ENCODE assay signal across 8 cellular contexts in genomic region chr10:72274730-72275350, GRCh38. TPM values are rescaled to one million over a fixed set of nuclear protein-coding genes. Genes with fewer than 3 reads are reported as not detected.
DNase-seq lines count a peak whose midpoint lies in the region; ATAC-seq and TF ChIP-seq lines count a peak whose summit lies in the region.

No MANE protein-coding gene starts in this region.

- TF ChIP-seq CTCF in Calu3 (IDR thresholded peaks at IDR 0.05; ENCODE audit: unreplicated experiment), result peak; percentile 73
- TF ChIP-seq CTCF in VCaP (conservative IDR thresholded peaks at IDR 0.05), result peak; percentile 63
- peak; percentile 83 for TF ChIP-seq CTCF in kidney epithelial cell (IDR thresholded peaks at IDR 0.05; ENCODE audit: insufficient read depth, low read length, poor library complexity, severe bottlenecking)

- no peaks in the 10 kb centered on the region for H3K9me3 Mint-ChIP-seq in Calu3 (ENCODE audit: low read depth, unreplicated experiment)

- H3K27me3 Mint-ChIP-seq in Calu3 (ENCODE audit: unreplicated experiment), result no peaks in the 10 kb centered on the region

- no peak for TF ChIP-seq EP300 in Ishikawa (IDR thresholded peaks at IDR 0.05; ENCODE audit: borderline replicate concordance)

- intact Hi-C loops in Calu3 (cut with micrococcal nuclease; ENCODE audit: unreplicated experiment), result no loop called here

- CTCF ChIA-PET in Calu3 (lab: Charles Lee), result interaction anchor here (0.9 to 4.9 kb wide), 14 partner anchors 12 to 101 kb away, joined by 3 to 34 read pairs (median 7); no protein-coding TSS in a partner anchor

- H3K27me3 ChIP-seq in kidney epithelial cell (ENCODE audit: control insufficient read depth, insufficient read depth, low read length), result no peaks in the 10 kb centered on the region

- H3K36me3 Mint-ChIP-seq in Calu3 (ENCODE audit: insufficient read depth, unreplicated experiment), result peaks cover 78% of the 10 kb centered on the region

- H3K4me3 Mint-ChIP-seq in Calu3 (ENCODE audit: low read depth, unreplicated experiment), result peak overlapping the region; percentile 95

- peak overlapping the region; percentile 99 for H3K27ac Mint-ChIP-seq in Calu3 (ENCODE audit: unreplicated experiment)

- peaks cover 67% of the 10 kb centered on the region for H3K4me1 Mint-ChIP-seq in Calu3 (ENCODE audit: low read depth, unreplicated experiment)

- no TSS peak for BruUV-seq in Calu3 (replicated peaks; lab: Mats Ljungman, UMichigan)

- DNase-seq in Calu3, result peak; percentile 90
- peak in 53 of 61 donors; percentile 16 to 81 (median 59) for DNase-seq in caudate nucleus (lab: John Stamatoyannopoulos, UW)
- no peak for DNase-seq in kidney epithelial cell (ENCODE audit: low read depth)
- peak in 2 of 3 donors; percentile 61 to 69 for DNase-seq in stimulated activated CD4-positive, alpha-beta T cell treated with anti-CD3 and anti-CD28 coated beads, Interleukin-12 subunit alpha, Interleukin-12 subunit beta, amount 100 ng/mL, for 48 hours (ENCODE audit: low read depth in 2 of 3, low spot score in 1 of 3)
- no peak for DNase-seq in cortex of kidney (lab: John Stamatoyannopoulos, UW)

- H3K27ac ChIP-seq in VCaP, result peak overlapping the region; percentile 98
- H3K27ac ChIP-seq in caudate nucleus (ENCODE audit: low read depth, low read length), result peak overlapping the region; percentile 99

- ATAC-seq in GM18870 (IDR thresholded peaks at IDR 0.05; ENCODE audit: unreplicated experiment), result no peak

- peak; percentile 40; the same call in 1 of the 2 replicates for TF ChIP-seq RAD21 in Ishikawa (IDR thresholded peaks at IDR 0.05; ENCODE audit: low read depth)

- H3K4me3 ChIP-seq in kidney epithelial cell (ENCODE audit: low read depth, low read length), result peak overlapping the region; percentile 86

- peaks cover 6% of the 10 kb centered on the region for H3K36me3 ChIP-seq in kidney epithelial cell (ENCODE audit: control insufficient read depth, insufficient read depth, low read length)

TF ChIP-seq in Ishikawa, 13 proteins besides CTCF, POLR2A, EP300 and RAD21:
- no peak for TF ChIP-seq REST (IDR thresholded peaks at IDR 0.05; ENCODE audit: low read depth)
- no peak for TF ChIP-seq TEAD4 (IDR thresholded peaks at IDR 0.05)
- 0 out of 2 replicates have a peak, but pooled peaks have one; percentile 1 for TF ChIP-seq NFIC (IDR thresholded peaks at IDR 0.05)
- no peak for TF ChIP-seq FOXM1 (IDR thresholded peaks at IDR 0.05; ENCODE audit: borderline replicate concordance, low read depth)
- TF ChIP-seq TAF1 (IDR thresholded peaks at IDR 0.05; ENCODE audit: low read depth), result no peak
- no peak for TF ChIP-seq CREB1 (IDR thresholded peaks at IDR 0.05; ENCODE audit: low read depth)
- TF ChIP-seq CEBPB (IDR thresholded peaks at IDR 0.05), result no peak
- no peak for TF ChIP-seq TCF12 (IDR thresholded peaks at IDR 0.05; ENCODE audit: low read depth)
- TF ChIP-seq EGR1 (IDR thresholded peaks at IDR 0.05), result no peak

RNA-seq across cellular contexts. Expression of gene DDIT4, which starts 1.1 kb away (rescaled TPM):
- total RNA-seq in Calu3 (2022) (294 and 326 TPM in 2 replicates), kidney epithelial cell (278 and 280 TPM in 2 replicates)

RNA-seq across cellular contexts. Expression of gene ASCC1, which starts 58.8 kb away (rescaled TPM):
- total RNA-seq in Calu3 (2022) (51.3 and 59.3 TPM in 2 replicates), kidney epithelial cell (30.7 and 38.6 TPM in 2 replicates)

RNA-seq across cellular contexts. Expression of gene ANAPC16, which starts 59.0 kb away (rescaled TPM):
- total RNA-seq in Calu3 (2022) (118 and 119 TPM in 2 replicates), kidney epithelial cell (105 and 136 TPM in 2 replicates)

Comparison
In these comparisons a context has a peak if more than half of its experiments do, and no peak if none do; other contexts are left out.
1. DNase-seq: peak in Calu3 (single experiment), caudate nucleus (53 of 61) and stimulated activated CD4-positive, alpha-beta T cell treated with anti-CD3 and anti-CD28 coated beads, Interleukin-12 subunit alpha, Interleukin-12 subunit beta, amount 100 ng/mL, for 48 hours (2 of 3); none in kidney epithelial cell (single experiment) and cortex of kidney (single experiment).
2. Peak in every context shown above with its lines, with median percentiles within 50 percentile points of each other: CTCF ChIP-seq.